ENCODE assay signal across 14 cellular contexts in genomic region chr10:78992333-78992732, GRCh38.
DNase-seq lines count a peak whose midpoint lies in the region; ATAC-seq and TF ChIP-seq lines count a peak whose summit lies in the region.
"Had no signal": no experiment of that assay in that cellular context is flagged by ENCODE, and none has a peak within 500 bp of the region (broad histone marks: within the 10 kb centered on the region; RNA-seq: fewer than 3 reads in every experiment).

No MANE protein-coding gene starts in this region.

- ATAC-seq in GM19397 (IDR thresholded peaks at IDR 0.05; ENCODE audit: unreplicated experiment), result peak; percentile 63
- ATAC-seq in HG03108 (IDR thresholded peaks at IDR 0.05; ENCODE audit: unreplicated experiment), result peak; percentile 79
- ATAC-seq in WTC11, result peak; percentile 79
- no peak for ATAC-seq in right lobe of liver
- ATAC-seq: SK-N-SH treated with all-trans-retinoic acid at 6 μM for 48 hours had no signal

- no peak overlapping the region for H3K4me3 ChIP-seq in BLaER1 treated with 17β-estradiol and CSF1 and Interleukin-3, amounts not matched to agents 10 nM and 100 nM
- H3K4me3 ChIP-seq in smooth muscle cell (no peak overlapping the region), sigmoid colon (no peak overlapping the region), right lobe of liver (no peak overlapping the region)

- no peak overlapping the region for H3K27ac Mint-ChIP-seq in WTC11

- WGBS in smooth muscle cell (ENCODE audit: low lambda C conversion rate), result 69% methylated on average over 6 of the region's 6 CpGs
- WGBS in sigmoid colon, 2 donors, result 65 to 85% methylated on average over 6 of the region's 6 CpGs
- WGBS in right lobe of liver (ENCODE audit: insufficient coverage, low coverage, low lambda C conversion rate, missing lambda C conversion rate), result 77% methylated on average over 5 of the region's 6 CpGs

- H3K4me1 Mint-ChIP-seq in WTC11, result peaks cover 30% of the 10 kb centered on the region

- TF ChIP-seq EP300 in sigmoid colon (IDR thresholded peaks at IDR 0.05), result no peak

- CTCF ChIA-PET in WTC11 (lab: Charles Lee), result interaction anchor here (0.6 kb wide), 1 partner anchor 17 kb away, joined by 3 read pairs; no protein-coding TSS in a partner anchor

- H4K20me1 ChIP-seq in BLaER1 treated with 17β-estradiol and CSF1 and Interleukin-3, amounts not matched to agents 10 nM and 100 nM, result peaks cover 0 to 37% (median 11%) of the 10 kb centered on the region in 11 experiments; a peak in 8 of 22 replicates
- no peaks in the 10 kb centered on the region for H4K20me1 ChIP-seq in smooth muscle cell (ENCODE audit: low read depth)

- no peak for TF ChIP-seq CTCF in WTC11 (IDR thresholded peaks at IDR 0.05)
- no peak for TF ChIP-seq CTCF in smooth muscle cell (IDR thresholded peaks at IDR 0.05; ENCODE audit: borderline replicate concordance, insufficient read depth, poor library complexity, severe bottlenecking)
- no peak for TF ChIP-seq CTCF in sigmoid colon (IDR thresholded peaks at IDR 0.05)
- TF ChIP-seq CTCF in right lobe of liver (IDR thresholded peaks at IDR 0.05), result no peak

- POLR2A ChIA-PET in WTC11 (lab: Charles Lee), result no interaction called here

- H3K4me1 ChIP-seq in BLaER1 treated with 17β-estradiol and CSF1 and Interleukin-3, amounts not matched to agents 10 nM and 100 nM, result peaks cover 21 to 41% (median 35%) of the 10 kb centered on the region in 10 experiments
- H3K4me1 ChIP-seq in smooth muscle cell (ENCODE audit: low read depth) (no peaks in the 10 kb centered on the region), sigmoid colon (no peaks in the 10 kb centered on the region), right lobe of liver (peaks cover 0 to 12% (median 3%) of the 10 kb centered on the region in 4 donors)

- H3K36me3 Mint-ChIP-seq in WTC11, result no peaks in the 10 kb centered on the region

- no peaks in the 10 kb centered on the region; the same call in 1 of the 2 replicates for H3K27me3 Mint-ChIP-seq in WTC11 (ENCODE audit: low read depth)

- H3K27me3 ChIP-seq in BLaER1 treated with 17β-estradiol and CSF1 and Interleukin-3, amounts not matched to agents 10 nM and 100 nM, result peaks cover 28 to 63% (median 44%) of the 10 kb centered on the region in 11 experiments; a peak in 21 of 22 replicates
- H3K27me3 ChIP-seq in smooth muscle cell (ENCODE audit: low read depth) (no peaks in the 10 kb centered on the region), sigmoid colon (no peaks in the 10 kb centered on the region), right lobe of liver (no peaks in the 10 kb centered on the region)

- H3K9ac ChIP-seq in BLaER1 treated with 17β-estradiol and CSF1 and Interleukin-3, amounts not matched to agents 10 nM and 100 nM, result no peak overlapping the region
- no peak overlapping the region for H3K9ac ChIP-seq in smooth muscle cell (ENCODE audit: low read depth)

- no peaks in the 10 kb centered on the region for H3K9me3 Mint-ChIP-seq in WTC11

- TF ChIP-seq POLR2A in sigmoid colon (IDR thresholded peaks at IDR 0.05), result no peak
- TF ChIP-seq POLR2A in right lobe of liver (IDR thresholded peaks at IDR 0.05), result no peak

- no peak overlapping the region for H2AFZ ChIP-seq in smooth muscle cell (ENCODE audit: low read depth)

- no peak overlapping the region for H3K27ac ChIP-seq in BLaER1 treated with 17β-estradiol and CSF1 and Interleukin-3, amounts not matched to agents 10 nM and 100 nM
- no peak overlapping the region for H3K27ac ChIP-seq in smooth muscle cell (ENCODE audit: low read depth)
- H3K27ac ChIP-seq in sigmoid colon, result no peak overlapping the region
- H3K27ac ChIP-seq in right lobe of liver, result no peak overlapping the region

- no peaks in the 10 kb centered on the region for H3K79me2 ChIP-seq in smooth muscle cell (ENCODE audit: low read depth)

- no peaks in the 10 kb centered on the region for H3K36me3 ChIP-seq in BLaER1 treated with 17β-estradiol and CSF1 and Interleukin-3, amounts not matched to agents 10 nM and 100 nM
- H3K36me3 ChIP-seq in smooth muscle cell (ENCODE audit: low read depth), result no peaks in the 10 kb centered on the region
- H3K36me3 ChIP-seq in sigmoid colon, result no peaks in the 10 kb centered on the region
- no peaks in the 10 kb centered on the region for H3K36me3 ChIP-seq in right lobe of liver

- intact Hi-C loops in sigmoid colon (cut with DNase I) (no loop called here), right lobe of liver (cut with DNase I) (no loop called here)

- peaks cover 0 to 11% (median 0%) of the 10 kb centered on the region in 11 experiments; a peak in 6 of 22 replicates for H3K9me3 ChIP-seq in BLaER1 treated with 17β-estradiol and CSF1 and Interleukin-3, amounts not matched to agents 10 nM and 100 nM (replicated peaks in 1 of 11)
- no peaks in the 10 kb centered on the region for H3K9me3 ChIP-seq in smooth muscle cell (replicated peaks; ENCODE audit: low read depth)
- no peaks in the 10 kb centered on the region for H3K9me3 ChIP-seq in sigmoid colon
- no peaks in the 10 kb centered on the region for H3K9me3 ChIP-seq in right lobe of liver

- DNase-seq in WTC11 (ENCODE audit: low spot score) (no peak), smooth muscle cell (lab: John Stamatoyannopoulos, UW; ENCODE audit: unreplicated experiment) (no peak), sigmoid colon (no peak), right lobe of liver (no peak), GM03348 (ENCODE audit: low spot score) (no peak)
- DNase-seq: activated T-cell treated with anti-CD3 and anti-CD28 coated beads, Interleukin-2, amount 50 U/mL, for 1 hour; anterior cingulate cortex; dermis blood vessel endothelial cell; DMS53; NCI-H2171 treated with DMSO at 0.1 percent for 48 hours had no signal

- H3K4me3 Mint-ChIP-seq in WTC11, result no peak overlapping the region

- peak overlapping the region; percentile 56 to 84 (median 81) for H3K4me2 ChIP-seq in BLaER1 treated with 17β-estradiol and CSF1 and Interleukin-3, amounts not matched to agents 10 nM and 100 nM
- no peak overlapping the region for H3K4me2 ChIP-seq in smooth muscle cell

- no peaks in the 10 kb centered on the region for H3F3A ChIP-seq in smooth muscle cell (ENCODE audit: low read depth)

TF ChIP-seq in WTC11, 78 proteins besides CTCF, POLR2A, EP300 and RAD21 (continues in another document):
- TF ChIP-seq JAZF1 (CRISPR knock-in tag; IDR thresholded peaks at IDR 0.05) (no peak), ZBTB21 (CRISPR knock-in tag; IDR thresholded peaks at IDR 0.05; ENCODE audit: borderline replicate concordance) (no peak), NFE2L1 (CRISPR knock-in tag; IDR thresholded peaks at IDR 0.05) (no peak), GABPB1 (CRISPR knock-in tag; IDR thresholded peaks at IDR 0.05) (no peak), CDX4 (CRISPR knock-in tag; IDR thresholded peaks at IDR 0.05; ENCODE audit: borderline replicate concordance) (no peak), OVOL2 (CRISPR knock-in tag; IDR thresholded peaks at IDR 0.05; ENCODE audit: borderline replicate concordance) (no peak), ETV6 (CRISPR knock-in tag; IDR thresholded peaks at IDR 0.05) (no peak), E2F4 (CRISPR knock-in tag; IDR thresholded peaks at IDR 0.05; ENCODE audit: borderline replicate concordance, low read depth) (no peak), NR1H2 (CRISPR knock-in tag; IDR thresholded peaks at IDR 0.05) (no peak), AFF4 (CRISPR knock-in tag; IDR thresholded peaks at IDR 0.05; ENCODE audit: borderline replicate concordance) (no peak), SMAD4 (CRISPR knock-in tag; IDR thresholded peaks at IDR 0.05) (no peak)

Comparison
In these comparisons a context has a peak if more than half of its experiments do, and no peak if none do; other contexts are left out.
1. ATAC-seq: peak in GM19397 (single experiment), HG03108 (single experiment) and WTC11 (single experiment); none in right lobe of liver (0 of 4).